In the genomic region with DNA sequence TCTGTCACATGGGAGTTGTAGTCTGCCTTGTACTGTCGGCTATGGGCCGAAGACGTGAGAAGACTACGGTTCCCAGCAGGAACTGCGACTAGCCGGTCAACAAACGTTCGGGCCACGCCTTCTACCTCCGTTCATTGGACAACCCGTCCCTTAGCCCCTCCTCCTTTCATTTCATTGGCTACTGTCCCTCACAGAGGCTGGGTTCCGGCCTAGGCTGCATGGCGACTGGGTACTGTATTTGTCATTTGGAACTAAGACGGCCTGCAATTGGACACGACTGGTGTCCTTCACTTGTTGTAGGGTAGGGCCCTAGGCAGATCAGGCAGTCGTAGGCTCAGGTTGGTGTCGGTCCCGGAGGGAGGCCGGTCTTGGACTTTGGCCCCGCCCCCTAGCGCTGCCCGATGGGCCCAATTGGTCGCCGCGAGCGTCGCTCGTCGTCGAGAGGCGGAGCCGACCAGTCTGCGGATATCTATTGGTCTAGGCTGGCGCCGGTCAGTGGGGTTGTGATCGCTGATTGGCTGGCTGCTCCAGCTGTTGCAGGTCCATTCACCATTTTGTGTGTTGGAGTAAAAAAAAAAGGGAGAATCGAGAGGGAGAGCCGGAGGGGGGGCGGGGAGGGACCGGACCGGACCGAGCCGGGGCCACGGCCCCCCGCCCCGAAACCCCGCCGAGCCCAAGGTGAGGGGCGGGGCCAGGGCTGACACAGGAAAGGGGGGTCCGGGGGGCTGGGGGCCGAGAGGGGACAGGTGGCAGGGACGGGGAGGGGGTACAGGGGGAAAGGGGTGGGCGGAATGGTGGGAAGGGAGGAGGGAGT, we compare ENCODE assay signal across 8 cellular contexts. TPM values are rescaled to one million over a fixed set of nuclear protein-coding genes. Genes with fewer than 3 reads are reported as not detected.
DNase-seq lines count a peak whose midpoint lies in the region; ATAC-seq lines count a peak whose summit lies in the region.

Gene CIC (plus strand): TSS at position 549 of the 814 bp plus-strand sequence. CDS start 2,532 bp downstream, outside the sequence.

- intact Hi-C loops in left colon (cut with DNase I, micrococcal nuclease) = no loop called here

- peaks cover 0 to 29% (median 1%) of the 10 kb centered on the region in 11 experiments; a peak in 9 of 22 replicates for H4K20me1 ChIP-seq in BLaER1 treated with 17β-estradiol and CSF1 and Interleukin-3, amounts not matched to agents 10 nM and 100 nM

- peak within 1 kb of the TSS; percentile 91 to 99 (median 97) for H3K27ac ChIP-seq in BLaER1 treated with 17β-estradiol and CSF1 and Interleukin-3, amounts not matched to agents 10 nM and 100 nM

- H3K36me3 ChIP-seq in BLaER1 treated with 17β-estradiol and CSF1 and Interleukin-3, amounts not matched to agents 10 nM and 100 nM = peaks cover 22 to 27% (median 24%) of the 10 kb centered on the region in 11 experiments

- ATAC-seq in GM19438 (IDR thresholded peaks at IDR 0.05; ENCODE audit: low read depth, unreplicated experiment) (peak; percentile 74), HG03571 (IDR thresholded peaks at IDR 0.05; ENCODE audit: unreplicated experiment) (peak; percentile 69), left colon (peak; percentile 75)

- no peaks in the 10 kb centered on the region for H3K9me3 ChIP-seq in BLaER1 treated with 17β-estradiol and CSF1 and Interleukin-3, amounts not matched to agents 10 nM and 100 nM (replicated peaks in 1 of 11)

- peak within 1 kb of the TSS; percentile 92 to 100 (median 99) for H3K4me2 ChIP-seq in BLaER1 treated with 17β-estradiol and CSF1 and Interleukin-3, amounts not matched to agents 10 nM and 100 nM

- H3K27me3 ChIP-seq in BLaER1 treated with 17β-estradiol and CSF1 and Interleukin-3, amounts not matched to agents 10 nM and 100 nM = no peaks in the 10 kb centered on the region

- peak within 1 kb of the TSS; percentile 89 to 99 (median 95) for H3K9ac ChIP-seq in BLaER1 treated with 17β-estradiol and CSF1 and Interleukin-3, amounts not matched to agents 10 nM and 100 nM

- H3K4me3 ChIP-seq in BLaER1 treated with 17β-estradiol and CSF1 and Interleukin-3, amounts not matched to agents 10 nM and 100 nM = peak within 1 kb of the TSS; percentile 61 to 86 (median 74)

- peaks cover 25 to 45% (median 37%) of the 10 kb centered on the region in 10 experiments for H3K4me1 ChIP-seq in BLaER1 treated with 17β-estradiol and CSF1 and Interleukin-3, amounts not matched to agents 10 nM and 100 nM

- DNase-seq in NCI-H774 (lab: John Stamatoyannopoulos, UW) (peak; percentile 99), dedifferentiated amniotic fluid mesenchymal stem cell (ENCODE audit: extremely low spot score) (peak; percentile 100), left colon (peak; percentile 99 to 100)
- DNase-seq in activated CD4-positive, alpha-beta T cell treated with anti-CD3 and anti-CD28 coated beads, Interleukin-2, amount 50 U/mL, for 4 hours = peak; percentile 99
- DNase-seq in stimulated activated CD4-positive, alpha-beta T cell treated with anti-CD3 and anti-CD28 coated beads, Interleukin-1b, Interleukin-23, amount 100 ng/mL, for 48 hours = peak; percentile 99

RNA-seq across cellular contexts. Expression of gene CIC, which starts in this region (rescaled TPM):
- 10 to 100 TPM; 43.0 to 47.9 TPM for total RNA-seq in left colon

Comparison
In these comparisons a context has a peak if more than half of its experiments do, and no peak if none do; other contexts are left out.
1. Peak in every context shown above with its lines: DNase-seq, ATAC-seq, H3K4me3 ChIP-seq and H3K27ac ChIP-seq.